Comparison of ENCODE assay signal across 8 cellular contexts in genomic region chr9:93304574-93305496, GRCh38.
DNase-seq lines count a peak whose midpoint lies in the region; ATAC-seq and TF ChIP-seq lines count a peak whose summit lies in the region.

No MANE protein-coding gene starts in this region.

- no peak overlapping the region for H3K9ac ChIP-seq in neural progenitor cell

- ATAC-seq in HG02973 (IDR thresholded peaks at IDR 0.05; ENCODE audit: unreplicated experiment), result no peak
- no peak for ATAC-seq in GM21717 (IDR thresholded peaks at IDR 0.05; ENCODE audit: unreplicated experiment)

- POLR2A ChIA-PET in HEK293T (lab: Yijun Ruan, JAX), result no interaction called here

- H3K4me3 Mint-ChIP-seq in neural progenitor cell, result no peak overlapping the region

- H3K4me3 ChIP-seq in fibroblast of the aortic adventitia (ENCODE audit: low read depth, low read length), result no peak overlapping the region
- no peak overlapping the region for H3K4me3 ChIP-seq in neural progenitor cell

- no peaks in the 10 kb centered on the region for H3K9me3 ChIP-seq in neural progenitor cell (ENCODE audit: low read depth)

- no peaks in the 10 kb centered on the region for H3K36me3 ChIP-seq in neural progenitor cell

- DNase-seq in Caki2 (ENCODE audit: low read depth), result peak; percentile 22
- DNase-seq in HEK293T (ENCODE audit: extremely low spot score), result peak; percentile 61
- peak; percentile 41 for DNase-seq in SW480 (ENCODE audit: low spot score)
- DNase-seq in fibroblast of the aortic adventitia (ENCODE audit: low read depth), result peak; percentile 43
- peak; percentile 81 for DNase-seq in neural progenitor cell (ENCODE audit: low spot score)
- DNase-seq in SKM-1 treated with dmso at 0.1 percent for 144 hours (lab: John Stamatoyannopoulos, UW; ENCODE audit: unreplicated experiment), result no peak

- H3K27me3 Mint-ChIP-seq in neural progenitor cell (ENCODE audit: insufficient read depth, low read depth), result peaks cover 4% of the 10 kb centered on the region

- no peak overlapping the region for H2AFZ ChIP-seq in neural progenitor cell (replicated peaks)

- peaks cover 22% of the 10 kb centered on the region for H3K4me1 Mint-ChIP-seq in neural progenitor cell

- no peaks in the 10 kb centered on the region for H3K27me3 ChIP-seq in neural progenitor cell

- in situ Hi-C loops in Caki2 (cut with HindIII; ENCODE audit: low pct_unique_long_range_greater_than_20kb, low sequenced_read_pairs), result no loop called here

- H3K27ac Mint-ChIP-seq in neural progenitor cell, result no peak overlapping the region

- H3K9me3 Mint-ChIP-seq in neural progenitor cell, result no peaks in the 10 kb centered on the region

- no peaks in the 10 kb centered on the region for H3F3A ChIP-seq in neural progenitor cell (ENCODE audit: low read depth)

- no peak overlapping the region for H3K4me2 ChIP-seq in neural progenitor cell

- CTCF ChIA-PET in HEK293T (lab: Yijun Ruan, JAX), result interaction anchor here (0.5 to 1.6 kb wide), 4 partner anchors 107 to 196 kb away, joined by 3 to 10 read pairs (median 4); no protein-coding TSS in a partner anchor

- no peaks in the 10 kb centered on the region for H4K20me1 ChIP-seq in neural progenitor cell (ENCODE audit: low read depth)

- TF ChIP-seq CTCF in fibroblast of the aortic adventitia (IDR thresholded peaks at IDR 0.05; ENCODE audit: insufficient read depth, low read length), result peak; percentile 73
- TF ChIP-seq CTCF in neural progenitor cell (IDR thresholded peaks at IDR 0.05), result peak; percentile 74

- H3K27ac ChIP-seq in neural progenitor cell, result no peak overlapping the region

- H3K79me2 ChIP-seq in neural progenitor cell (ENCODE audit: low read depth), result no peaks in the 10 kb centered on the region

- H3K4me1 ChIP-seq in neural progenitor cell, result no peaks in the 10 kb centered on the region

- peaks cover 9% of the 10 kb centered on the region for H3K36me3 Mint-ChIP-seq in neural progenitor cell

TF ChIP-seq in HEK293T, 16 proteins besides CTCF, POLR2A, EP300 and RAD21:
- no peak for TF ChIP-seq FOXM1 (IDR thresholded peaks at IDR 0.05; ENCODE audit: borderline replicate concordance)
- TF ChIP-seq CTBP1 (IDR thresholded peaks at IDR 0.05; ENCODE audit: borderline replicate concordance), result no peak
- no peak for TF ChIP-seq L3MBTL2 (conservative IDR thresholded peaks at IDR 0.05)
- TF ChIP-seq FOXK2 (IDR thresholded peaks at IDR 0.05), result no peak
- no peak for TF ChIP-seq TARDBP (IDR thresholded peaks at IDR 0.05)
